ENCODE assay signal across 22 cellular contexts in genomic region chr10:88523739-88524400, GRCh38.
"Had no signal": no experiment of that assay in that cellular context is flagged by ENCODE, and none has a peak within 500 bp of the region (broad histone marks: within the 10 kb centered on the region; RNA-seq: fewer than 3 reads in every experiment).

No MANE protein-coding gene starts in this region.

- H3K9me3 ChIP-seq: adrenal gland, ascending aorta, lower lobe of right lung, testis, uterus had no signal

- H3K36me3 ChIP-seq: adrenal gland, ascending aorta, brain microvascular endothelial cell, lower lobe of right lung, uterus had no signal

- H3K4me1 ChIP-seq: ascending aorta, lower lobe of right lung, testis had no signal

- DNase-seq: activated B cell treated with CpG ODN at 0.5 μM for 24 hours; activated CD4-positive, alpha-beta T cell treated with anti-CD3 and anti-CD28 coated beads for 4 hours; activated CD4-positive, alpha-beta T cell treated with anti-CD3 and anti-CD28 coated beads, Interleukin-2, amount 50 U/mL, for 48 hours; activated CD8-positive, alpha-beta memory T cell treated with anti-CD3 and anti-CD28 coated beads, Interleukin-2, amount 50 U/mL, for 48 hours; activated naive CD4-positive, alpha-beta T cell; activated T-cell treated with anti-CD3 and anti-CD28 coated beads, Interleukin-2, amount 50 U/mL, for 4 hours; adrenal gland; brain microvascular endothelial cell; caudate nucleus; effector CD4-positive, alpha-beta T cell; foreskin melanocyte; immature natural killer cell; lower lobe of right lung; naive thymus-derived CD8-positive, alpha-beta T cell; retina; stimulated activated CD4-positive, alpha-beta T cell treated with anti-CD3 and anti-CD28 coated beads, Interleukin-2, amount 100 ng/mL, for 48 hours; stimulated activated CD8-positive, alpha-beta memory T cell treated with anti-CD3 and anti-CD28 coated beads, Interleukin-4, amount 100 ng/mL, for 48 hours; stimulated activated naive B cell treated with anti-CD40 and anti-IgM and Interleukin-4, amounts not matched to agents 10 μg/mL and 1 μg/mL and 100 μg/mL, for 72 hours; testis; trophoblast cell; uterus had no signal

- H3K27ac ChIP-seq: ascending aorta, brain microvascular endothelial cell, lower lobe of right lung, testis had no signal

- H3K27me3 ChIP-seq: adrenal gland, ascending aorta, brain microvascular endothelial cell, testis, uterus had no signal

- ATAC-seq: activated T-cell treated with anti-CD3 and anti-CD28 coated beads, Interleukin-2, amount 50 U/mL, for 4 hours; lower lobe of right lung; naive thymus-derived CD8-positive, alpha-beta T cell; stimulated activated naive B cell treated with anti-CD40 and anti-IgM and Interleukin-4, amounts not matched to agents 10 μg/mL and 1 μg/mL and 100 μg/mL, for 72 hours had no signal

- H3K4me3 ChIP-seq: adrenal gland, ascending aorta, lower lobe of right lung, testis, uterus had no signal
